7 cellular contexts compared by ENCODE assay signal in genomic region chr4:102889866-102890265, GRCh38. TPM values are rescaled to one million over a fixed set of nuclear protein-coding genes. Genes with fewer than 3 reads are reported as not detected.
DNase-seq lines count a peak whose midpoint lies in the region; TF ChIP-seq lines count a peak whose summit lies in the region.
"Not testable (repeated sequence)": the region's sequence is repeated elsewhere in the genome, so short reads cannot be mapped to it uniquely, and the experiment has no call there.

No MANE protein-coding gene starts in this region.

- H3K4me2 ChIP-seq in mammary epithelial cell (ENCODE audit: insufficient read depth, low read depth, low read length): peak overlapping the region; percentile 28

- H3K27me3 ChIP-seq in mammary epithelial cell (ENCODE audit: insufficient read depth, low read length): not testable (repeated sequence)

- dilution Hi-C loops in mammary epithelial cell (cut with HindIII; ENCODE audit: low sequenced_read_pairs): loop anchor here (5.0 kb wide), 1 partner anchor 38 kb away; no protein-coding TSS in a partner anchor

- TF ChIP-seq CTCF in mammary epithelial cell (conservative IDR thresholded peaks at IDR 0.05 in 1 of 2, IDR thresholded peaks at IDR 0.05 in 1 of 2; ENCODE audit: extremely low read depth in 1 of 2, insufficient read depth in 1 of 2, low read depth in 1 of 2, low read length in 2 of 2); epithelial cell of proximal tubule (conservative IDR thresholded peaks at IDR 0.05; ENCODE audit: low read depth, low read length): not testable (repeated sequence)

- H3K79me2 ChIP-seq in mammary epithelial cell (ENCODE audit: insufficient read depth, low read length): not testable (repeated sequence)

- H3K4me1 ChIP-seq in mammary epithelial cell (ENCODE audit: insufficient read depth, low read length): not testable (repeated sequence)

- not testable (repeated sequence) for H3K4me3 ChIP-seq in mammary epithelial cell (replicated peaks in 1 of 3; ENCODE audit: insufficient read depth in 1 of 3, low read depth in 2 of 3, low read length in 3 of 3); epithelial cell of proximal tubule (ENCODE audit: low read depth, low read length)

- CTCF ChIA-PET in mammary epithelial cell (lab: Charles Lee; ENCODE audit: low non-redundant PET): not testable (repeated sequence)

- H3K27ac ChIP-seq in mammary epithelial cell (ENCODE audit: insufficient read depth, low read depth, low read length): peak overlapping the region; percentile 51

- not testable (repeated sequence) for H3K4me3 Mint-ChIP-seq in activated naive CD4-positive, alpha-beta T cell treated with anti-CD3 and anti-CD28 coated beads, Interleukin-2, amount 50 U/mL, for 24 hours

- not testable (repeated sequence) for H4K20me1 ChIP-seq in mammary epithelial cell (ENCODE audit: insufficient read depth, low read length)

- H2AFZ ChIP-seq in mammary epithelial cell (ENCODE audit: low read depth, low read length): not testable (repeated sequence)

- intact Hi-C loops in mammary epithelial cell (cut with micrococcal nuclease): not testable (repeated sequence)

- H3K36me3 ChIP-seq in mammary epithelial cell (ENCODE audit: insufficient read depth, low read length): not testable (repeated sequence)

- 2% methylated on average over 3 of the region's 3 CpGs for WGBS in mammary epithelial cell (ENCODE audit: low coverage, missing lambda C conversion rate)

- not testable (repeated sequence) for H3K4me1 Mint-ChIP-seq in activated naive CD4-positive, alpha-beta T cell treated with anti-CD3 and anti-CD28 coated beads, Interleukin-2, amount 50 U/mL, for 24 hours

- H3K27ac Mint-ChIP-seq in activated naive CD4-positive, alpha-beta T cell treated with anti-CD3 and anti-CD28 coated beads, Interleukin-2, amount 50 U/mL, for 24 hours: peak overlapping the region; percentile 91

- not testable (repeated sequence) for H3K36me3 Mint-ChIP-seq in activated naive CD4-positive, alpha-beta T cell treated with anti-CD3 and anti-CD28 coated beads, Interleukin-2, amount 50 U/mL, for 24 hours

- not testable (repeated sequence) for H3K9me3 Mint-ChIP-seq in activated naive CD4-positive, alpha-beta T cell treated with anti-CD3 and anti-CD28 coated beads, Interleukin-2, amount 50 U/mL, for 24 hours

- peak overlapping the region; percentile 1 for H3K9ac ChIP-seq in mammary epithelial cell (ENCODE audit: insufficient read depth, low read length)

- H3K9me3 ChIP-seq in mammary epithelial cell (replicated peaks; ENCODE audit: insufficient read depth, low read length): not testable (repeated sequence)

- H3K27me3 Mint-ChIP-seq in activated naive CD4-positive, alpha-beta T cell treated with anti-CD3 and anti-CD28 coated beads, Interleukin-2, amount 50 U/mL, for 24 hours: not testable (repeated sequence)

- in situ Hi-C loops in mammary epithelial cell (cut with MboI; ENCODE audit: low sequenced_read_pairs in 2 of 2): not testable (repeated sequence)

- DNase-seq in DMS53 (lab: John Stamatoyannopoulos, UW) (peak; percentile 42), NCI-H2196 treated with DMSO at 0.1 percent for 48 hours (lab: John Stamatoyannopoulos, UW; ENCODE audit: unreplicated experiment) (peak; percentile 17), SW480 (ENCODE audit: low spot score) (peak; percentile 2), mammary epithelial cell (peak; percentile 84), epithelial cell of proximal tubule (ENCODE audit: low read depth) (peak; percentile 82), kidney glomerular epithelial cell (lab: John Stamatoyannopoulos, UW) (peak; percentile 72)

- not testable (repeated sequence) for BruUV-seq in mammary epithelial cell (replicated peaks; lab: Mats Ljungman, UMichigan)

RNA-seq across cellular contexts. Expression of gene CISD2, which starts 21.1 kb away (rescaled TPM):
- total RNA-seq in mammary epithelial cell (10 to 100 TPM; 23.0 to 26.8 TPM), epithelial cell of proximal tubule (29.2 and 29.9 TPM in 2 replicates)
- polyA plus RNA-seq in mammary epithelial cell: 19.2 TPM
- polyA minus RNA-seq in mammary epithelial cell: 14.8 TPM

Comparison
In these comparisons a context has a peak if more than half of its experiments do, and no peak if none do; other contexts are left out.
1. DNase-seq: peak in every context shown above with its lines; median percentile 84 in mammary epithelial cell; 82 in epithelial cell of proximal tubule; 72 in kidney glomerular epithelial cell; 42 in DMS53; 17 in NCI-H2196 treated with DMSO at 0.1 percent for 48 hours; 2 in SW480.